In genomic region chr1:160662888-160663287, GRCh38 we compare ENCODE assay signal across 19 cellular contexts. TPM values are rescaled to one million over a fixed set of nuclear protein-coding genes. Genes with fewer than 3 reads are reported as not detected.
DNase-seq lines count a peak whose midpoint lies in the region; ATAC-seq lines count a peak whose summit lies in the region.
"Had no signal": no experiment of that assay in that cellular context is flagged by ENCODE, and none has a peak within 500 bp of the region (broad histone marks: within the 10 kb centered on the region; RNA-seq: fewer than 3 reads in every experiment).

No MANE protein-coding gene starts in this region.

- no peak for ATAC-seq in stimulated activated effector memory CD8-positive, alpha-beta T cell treated with anti-CD3 and anti-CD28 coated beads, Interleukin-12 subunit alpha, Interleukin-12 subunit beta, amount 100 ng/mL, for 72 hours
- ATAC-seq in HG02973 (IDR thresholded peaks at IDR 0.05; ENCODE audit: unreplicated experiment): no peak
- ATAC-seq: foreskin keratinocyte had no signal

- peaks cover 30% of the 10 kb centered on the region for H3K4me1 ChIP-seq in HUES6 (ENCODE audit: control insufficient read depth, insufficient read depth, low read length)
- H3K4me1 ChIP-seq: foreskin keratinocyte had no signal

- peaks cover 2% of the 10 kb centered on the region for H3K36me3 Mint-ChIP-seq in activated naive CD4-positive, alpha-beta T cell treated with anti-CD3 and anti-CD28 coated beads, Interleukin-2, amount 50 U/mL, for 24 hours
- peaks cover 17% of the 10 kb centered on the region for H3K36me3 Mint-ChIP-seq in activated CD4-positive, alpha-beta memory T cell treated with anti-CD3 and anti-CD28 coated beads for 36 hours
- no peaks in the 10 kb centered on the region for H3K36me3 Mint-ChIP-seq in stimulated activated effector memory CD8-positive, alpha-beta T cell treated with anti-CD3 and anti-CD28 coated beads, Interleukin-12 subunit alpha, Interleukin-12 subunit beta, amount 100 ng/mL, for 72 hours

- intact Hi-C loops in activated CD4-positive, alpha-beta memory T cell treated with anti-CD3 and anti-CD28 coated beads for 36 hours (cut with micrococcal nuclease): no loop called here

- H3K27me3 ChIP-seq in HUES6 (ENCODE audit: control insufficient read depth, insufficient read depth, low read length): no peaks in the 10 kb centered on the region

- DNase-seq in activated naive CD4-positive, alpha-beta T cell treated with Interleukin-2 at 50 U/mL for 16 hours: no peak
- DNase-seq in activated CD4-positive, alpha-beta memory T cell treated with anti-CD3 and anti-CD28 coated beads for 36 hours: no peak
- no peak for DNase-seq in stimulated activated effector memory CD8-positive, alpha-beta T cell treated with anti-CD3 and anti-CD28 coated beads, Interleukin-12 subunit alpha, Interleukin-12 subunit beta, amount 100 ng/mL, for 72 hours (ENCODE audit: low spot score in 2 of 2)
- DNase-seq in hippocampal formation (lab: John Stamatoyannopoulos, UW) (no peak), NCI-H1417 (lab: John Stamatoyannopoulos, UW) (no peak)
- DNase-seq: activated CD4-positive, CD25-positive, alpha-beta regulatory T cell; activated T-cell treated with anti-CD3 and anti-CD28 coated beads for 4 hours; aorta; foreskin keratinocyte; left ventricle myocardium inferior; NCI-H526 treated with DMSO at 0.1 percent for 48 hours; SK-N-SH; stimulated activated CD4-positive, alpha-beta T cell treated with anti-CD3 and anti-CD28 coated beads, Interleukin-2, amount 100 ng/mL, for 24 hours had no signal

- no peaks in the 10 kb centered on the region for H3K9me3 Mint-ChIP-seq in activated naive CD4-positive, alpha-beta T cell treated with anti-CD3 and anti-CD28 coated beads, Interleukin-2, amount 50 U/mL, for 24 hours
- H3K9me3 Mint-ChIP-seq in activated CD4-positive, alpha-beta memory T cell treated with anti-CD3 and anti-CD28 coated beads for 36 hours: peaks cover 7% of the 10 kb centered on the region
- peaks cover 2% of the 10 kb centered on the region for H3K9me3 Mint-ChIP-seq in stimulated activated effector memory CD8-positive, alpha-beta T cell treated with anti-CD3 and anti-CD28 coated beads, Interleukin-12 subunit alpha, Interleukin-12 subunit beta, amount 100 ng/mL, for 72 hours

- H3K9ac ChIP-seq in HUES6 (ENCODE audit: low read length): no peak overlapping the region
- H3K9ac ChIP-seq: SK-N-SH had no signal

- peaks cover 13% of the 10 kb centered on the region; the same call in 1 of the 2 replicates for H3K9me3 ChIP-seq in HUES6 (ENCODE audit: control insufficient read depth, insufficient read depth, low read depth, low read length)
- H3K9me3 ChIP-seq: SK-N-SH had no signal

- CTCF ChIA-PET in activated CD4-positive, alpha-beta memory T cell treated with anti-CD3 and anti-CD28 coated beads for 36 hours (lab: Charles Lee): interaction anchor here (1.0 to 4.5 kb wide), 4 partner anchors 9 to 44 kb away, joined by 3 to 15 read pairs (median 9); partner anchors contain the start of gene SLAMF1

- no peaks in the 10 kb centered on the region for H3K27me3 Mint-ChIP-seq in activated naive CD4-positive, alpha-beta T cell treated with anti-CD3 and anti-CD28 coated beads, Interleukin-2, amount 50 U/mL, for 24 hours
- H3K27me3 Mint-ChIP-seq in activated CD4-positive, alpha-beta memory T cell treated with anti-CD3 and anti-CD28 coated beads for 36 hours: no peaks in the 10 kb centered on the region

- no peak overlapping the region for H3K4me3 ChIP-seq in HUES6 (ENCODE audit: low read depth, low read length)
- H3K4me3 ChIP-seq: left ventricle myocardium inferior had no signal

- no peak overlapping the region for H3K27ac Mint-ChIP-seq in activated naive CD4-positive, alpha-beta T cell treated with anti-CD3 and anti-CD28 coated beads, Interleukin-2, amount 50 U/mL, for 24 hours
- H3K27ac Mint-ChIP-seq in activated CD4-positive, alpha-beta memory T cell treated with anti-CD3 and anti-CD28 coated beads for 36 hours: peak overlapping the region; percentile 53
- peak overlapping the region; percentile 82 for H3K27ac Mint-ChIP-seq in stimulated activated effector memory CD8-positive, alpha-beta T cell treated with anti-CD3 and anti-CD28 coated beads, Interleukin-12 subunit alpha, Interleukin-12 subunit beta, amount 100 ng/mL, for 72 hours

- H3K4me3 Mint-ChIP-seq in activated naive CD4-positive, alpha-beta T cell treated with anti-CD3 and anti-CD28 coated beads, Interleukin-2, amount 50 U/mL, for 24 hours: peak overlapping the region; percentile 47
- no peak overlapping the region for H3K4me3 Mint-ChIP-seq in activated CD4-positive, alpha-beta memory T cell treated with anti-CD3 and anti-CD28 coated beads for 36 hours
- peak overlapping the region; percentile 57 for H3K4me3 Mint-ChIP-seq in stimulated activated effector memory CD8-positive, alpha-beta T cell treated with anti-CD3 and anti-CD28 coated beads, Interleukin-12 subunit alpha, Interleukin-12 subunit beta, amount 100 ng/mL, for 72 hours

- POLR2A ChIA-PET in activated CD4-positive, alpha-beta memory T cell treated with anti-CD3 and anti-CD28 coated beads for 36 hours (lab: Charles Lee): interaction anchor here (1.0 to 1.2 kb wide), 2 partner anchors 16 to 22 kb away, joined by 4 to 6 read pairs; partner anchors contain the start of gene SLAMF1

- no peaks in the 10 kb centered on the region for H3K36me3 ChIP-seq in HUES6 (ENCODE audit: control insufficient read depth, insufficient read depth, low read length)
- H3K36me3 ChIP-seq: left ventricle myocardium inferior had no signal

- H3K27ac ChIP-seq in HUES6 (ENCODE audit: low read depth, low read length): 0 out of 2 replicates have a peak overlapping the region, but pooled peaks have one; percentile 21
- H3K27ac ChIP-seq: foreskin keratinocyte, left ventricle myocardium inferior had no signal

- peaks cover 89% of the 10 kb centered on the region for H3K4me1 Mint-ChIP-seq in activated naive CD4-positive, alpha-beta T cell treated with anti-CD3 and anti-CD28 coated beads, Interleukin-2, amount 50 U/mL, for 24 hours
- peaks cover 77% of the 10 kb centered on the region for H3K4me1 Mint-ChIP-seq in activated CD4-positive, alpha-beta memory T cell treated with anti-CD3 and anti-CD28 coated beads for 36 hours (ENCODE audit: low read depth)
- peaks cover 59% of the 10 kb centered on the region for H3K4me1 Mint-ChIP-seq in stimulated activated effector memory CD8-positive, alpha-beta T cell treated with anti-CD3 and anti-CD28 coated beads, Interleukin-12 subunit alpha, Interleukin-12 subunit beta, amount 100 ng/mL, for 72 hours

RNA-seq across cellular contexts. Expression of gene SLAMF1, which starts 16.0 kb away (rescaled TPM):
- 100 to 1,000 TPM; 166 TPM for total RNA-seq in activated CD4-positive, alpha-beta memory T cell treated with anti-CD3 and anti-CD28 coated beads for 36 hours
- total RNA-seq: chondrocyte, foreskin keratinocyte, left ventricle myocardium inferior, osteoblast, temporal lobe had no signal

RNA-seq across cellular contexts. Expression of gene CD48, which starts 48.7 kb away (rescaled TPM):
- 100 to 1,000 TPM; 190 to 194 TPM for total RNA-seq in activated CD4-positive, alpha-beta memory T cell treated with anti-CD3 and anti-CD28 coated beads for 36 hours
- total RNA-seq: chondrocyte, foreskin keratinocyte, temporal lobe had no signal
